Comparison of ENCODE assay signal across 9 cellular contexts in the genomic region with DNA sequence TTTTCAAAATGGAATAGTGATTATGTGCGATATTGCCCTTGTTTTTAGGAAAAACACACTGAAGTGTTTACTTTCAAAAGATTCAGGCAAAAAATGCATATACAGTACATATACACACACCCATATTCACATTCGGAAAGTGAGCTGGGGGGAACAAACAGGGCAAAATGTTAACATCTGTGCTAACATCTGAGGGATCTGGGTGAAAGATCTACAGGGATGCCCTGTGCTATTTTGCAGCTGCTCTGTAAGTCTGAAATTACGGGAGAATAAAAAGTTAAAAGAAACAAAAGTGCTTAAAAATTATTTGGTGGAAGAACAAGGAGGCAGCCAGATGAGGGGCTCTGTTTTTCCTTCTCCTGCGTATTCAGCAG. TPM values are rescaled to one million over a fixed set of nuclear protein-coding genes. Genes with fewer than 3 reads are reported as not detected.
DNase-seq lines count a peak whose midpoint lies in the region; ATAC-seq and TF ChIP-seq lines count a peak whose summit lies in the region.
"Had no signal": no experiment of that assay in that cellular context is flagged by ENCODE, and none has a peak within 500 bp of the region (broad histone marks: within the 10 kb centered on the region; RNA-seq: fewer than 3 reads in every experiment).

No MANE protein-coding gene starts in this region.

- no peaks in the 10 kb centered on the region for H3K4me1 Mint-ChIP-seq in Calu3 (ENCODE audit: low read depth, unreplicated experiment)

- 22% methylated on average over 4 of the region's 4 CpGs for WGBS in prostate gland

- intact Hi-C loops in Calu3 (cut with micrococcal nuclease; ENCODE audit: unreplicated experiment) (no loop called here), prostate gland (cut with DNase I) (loop anchor here (10.0 kb wide), 2 partner anchors 212 to 1418 kb away; a partner anchor contains a TSS)

- peak overlapping the region; percentile 79 for H3K9ac ChIP-seq in SK-N-MC (ENCODE audit: insufficient read length)

- CTCF ChIA-PET in Calu3 (lab: Charles Lee): no interaction called here

- H3K27ac ChIP-seq in SK-N-MC (no peak overlapping the region), prostate gland (peak overlapping the region; percentile 80 to 89)

- TF ChIP-seq CTCF in Calu3 (IDR thresholded peaks at IDR 0.05; ENCODE audit: unreplicated experiment): no peak
- TF ChIP-seq CTCF in fibroblast of villous mesenchyme (IDR thresholded peaks at IDR 0.05; ENCODE audit: insufficient read depth, low read depth, low read length): no peak
- no peak for TF ChIP-seq CTCF in prostate gland (IDR thresholded peaks at IDR 0.05)

- peak overlapping the region; percentile 73 for H3K4me3 Mint-ChIP-seq in Calu3 (ENCODE audit: low read depth, unreplicated experiment)

- H3K27ac Mint-ChIP-seq in Calu3 (ENCODE audit: unreplicated experiment): no peak overlapping the region

- H3K4me1 ChIP-seq in prostate gland (replicated peaks): peaks cover 9% of the 10 kb centered on the region

- H3K4me3 ChIP-seq in SK-N-MC: peak overlapping the region; percentile 89
- peak overlapping the region; percentile 79 for H3K4me3 ChIP-seq in fibroblast of villous mesenchyme (ENCODE audit: low read depth, low read length)
- peak overlapping the region; percentile 74 to 96 for H3K4me3 ChIP-seq in prostate gland

- no TSS peak for BruUV-seq in Calu3 (replicated peaks; lab: Mats Ljungman, UMichigan)

- H3K36me3 ChIP-seq in SK-N-MC (ENCODE audit: insufficient read depth, low read length) (no peaks in the 10 kb centered on the region), prostate gland (no peaks in the 10 kb centered on the region)

- H3K27me3 Mint-ChIP-seq in Calu3 (ENCODE audit: unreplicated experiment): no peaks in the 10 kb centered on the region

- no peaks in the 10 kb centered on the region for H3K27me3 ChIP-seq in prostate gland (replicated peaks; ENCODE audit: insufficient read depth)

- no peaks in the 10 kb centered on the region for H3K9me3 ChIP-seq in SK-N-MC (ENCODE audit: low read depth, low read length)
- H3K9me3 ChIP-seq in prostate gland: no peaks in the 10 kb centered on the region

- DNase-seq in Calu3 (no peak), SK-N-MC (ENCODE audit: low read depth, low spot score) (no peak), fibroblast of villous mesenchyme (ENCODE audit: low read depth) (no peak), prostate gland (ENCODE audit: low spot score) (no peak), NCI-H2227 treated with DMSO at 0.1 percent for 48 hours (lab: John Stamatoyannopoulos, UW) (no peak), superior temporal gyrus (ENCODE audit: extremely low spot score) (no peak)

- peaks cover 8% of the 10 kb centered on the region for H3K36me3 Mint-ChIP-seq in Calu3 (ENCODE audit: insufficient read depth, unreplicated experiment)

- no peak for ATAC-seq in HG03457 (IDR thresholded peaks at IDR 0.05; ENCODE audit: unreplicated experiment)
- no peak for ATAC-seq in HG03571 (IDR thresholded peaks at IDR 0.05; ENCODE audit: unreplicated experiment)

- no peaks in the 10 kb centered on the region for H3K9me3 Mint-ChIP-seq in Calu3 (ENCODE audit: low read depth, unreplicated experiment)

- TF ChIP-seq POLR2A in prostate gland (IDR thresholded peaks at IDR 0.05): no peak

RNA-seq across cellular contexts. Expression of a gene that starts 0.9 kb away (rescaled TPM):
- total RNA-seq in Calu3 (2022) (95.7 and 107 TPM in 2 replicates), fibroblast of villous mesenchyme (55.3 and 123 TPM in 2 replicates), prostate gland (1,000 to 10,000 TPM; 1,170 to 3,384 TPM)

RNA-seq across cellular contexts. Expression of a gene that starts 31.2 kb away (rescaled TPM):
- total RNA-seq in Calu3 (2022) (not detected in 2 replicates), fibroblast of villous mesenchyme (not detected in 2 replicates), prostate gland (not detected)
- total RNA-seq: LHCN-M2 had no signal

RNA-seq across cellular contexts. Expression of a gene that starts 51.9 kb away (rescaled TPM):
- total RNA-seq in Calu3 (2022) (not detected in 2 replicates), fibroblast of villous mesenchyme (0.32 TPM in 1 of 2 replicates, not detected in the other), prostate gland (1 to 10 TPM in 1 of 2 donors, not detected in 1; 7.9 TPM)
- total RNA-seq: LHCN-M2 had no signal
